ENCODE assay signal across 8 cellular contexts in the genomic region with DNA sequence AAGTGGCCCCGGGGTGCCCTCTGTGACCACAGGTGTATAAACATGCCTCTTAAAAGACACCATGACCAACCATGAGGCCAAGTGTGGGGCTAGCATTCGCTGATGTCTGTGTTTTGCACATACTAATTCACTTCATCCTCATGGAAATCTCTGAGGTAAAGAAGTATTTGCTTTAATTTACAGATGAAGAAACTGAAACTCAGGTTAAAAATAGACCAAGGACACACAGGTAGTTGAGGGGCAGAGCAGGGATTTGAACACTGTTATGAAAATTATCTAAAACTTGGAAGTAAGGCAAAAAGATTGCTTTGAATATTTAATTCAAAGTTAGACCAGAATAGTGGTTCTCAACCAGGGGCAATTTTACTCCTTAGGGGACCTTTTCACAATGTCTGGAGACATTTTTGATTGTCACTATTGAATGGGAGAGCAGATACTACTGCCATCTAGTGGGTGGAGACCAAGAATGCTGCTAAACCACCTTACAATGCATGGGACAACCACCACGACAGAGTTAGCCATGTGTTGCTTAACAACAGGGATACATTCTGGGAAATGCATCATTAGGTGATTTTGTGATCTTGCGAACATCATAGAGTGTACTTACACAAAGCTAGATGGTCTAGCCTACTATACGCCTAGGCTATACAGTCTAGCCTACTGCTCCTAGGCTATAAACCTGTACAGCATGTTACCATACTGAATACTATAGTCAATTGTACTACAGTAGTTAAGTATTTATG. TPM values are rescaled to one million over a fixed set of nuclear protein-coding genes. Genes with fewer than 3 reads are reported as not detected.
A peak's percentile ranks its signal among the peaks of the same experiment; 100 is the strongest.
DNase-seq lines count a peak whose midpoint lies in the region; ATAC-seq, FAIRE-seq and TF ChIP-seq lines count a peak whose summit lies in the region.

No MANE protein-coding gene starts in this region.

- H3K36me3 Mint-ChIP-seq in activated naive CD8-positive, alpha-beta T cell, result no peaks in the 10 kb centered on the region

- TF ChIP-seq CTCF in DND-41 (IDR thresholded peaks at IDR 0.05; ENCODE audit: borderline replicate concordance, extremely low read depth, low read length, poor library complexity, severe bottlenecking), result peak; percentile 82

- FAIRE-seq in small intestine (lab: Jason Lieb, UNC), result no peak

- DNase-seq in DND-41 (peak; percentile 29), NCI-H82 treated with DMSO at 0.1 percent for 48 hours (lab: John Stamatoyannopoulos, UW; ENCODE audit: unreplicated experiment) (peak; percentile 54), left ventricle myocardium superior (no peak), small intestine (peak; percentile 69)

- H3K4me1 ChIP-seq in DND-41 (ENCODE audit: insufficient read depth, low read length) (peaks cover 28% of the 10 kb centered on the region), small intestine (ENCODE audit: control insufficient read depth in 2 of 2, insufficient read depth in 1 of 2, low read depth in 1 of 2, low read length in 1 of 2) (peaks cover 0 to 3% of the 10 kb centered on the region in 2 donors)

- H3K27me3 ChIP-seq in DND-41 (ENCODE audit: insufficient read depth, low read length, poor library complexity) (no peaks in the 10 kb centered on the region), small intestine (ENCODE audit: control insufficient read depth in 2 of 2, insufficient read depth in 2 of 2, low read length in 2 of 2) (no peaks in the 10 kb centered on the region)

- peaks cover 58% of the 10 kb centered on the region for H3K4me1 Mint-ChIP-seq in activated naive CD8-positive, alpha-beta T cell (ENCODE audit: low read depth)

- H3K27me3 Mint-ChIP-seq in activated naive CD8-positive, alpha-beta T cell, result no peaks in the 10 kb centered on the region

- H3K36me3 ChIP-seq in DND-41 (ENCODE audit: insufficient read depth, low read length) (no peaks in the 10 kb centered on the region), small intestine (ENCODE audit: control insufficient read depth in 2 of 2, insufficient read depth in 2 of 2, low read length in 2 of 2) (no peaks in the 10 kb centered on the region)

- no peaks in the 10 kb centered on the region for H3K79me2 ChIP-seq in DND-41 (ENCODE audit: insufficient read depth, low read length)

- H3K9ac ChIP-seq in DND-41 (ENCODE audit: low read depth, low read length), result no peak overlapping the region

- H2AFZ ChIP-seq in DND-41 (ENCODE audit: low read depth, low read length), result no peak overlapping the region

- no peaks in the 10 kb centered on the region for H3K9me3 Mint-ChIP-seq in activated naive CD8-positive, alpha-beta T cell (ENCODE audit: low read depth)

- no peak overlapping the region for H3K27ac Mint-ChIP-seq in activated naive CD8-positive, alpha-beta T cell

- H3K27ac ChIP-seq in DND-41 (ENCODE audit: low read length), result no peak overlapping the region
- H3K27ac ChIP-seq in small intestine (ENCODE audit: low read depth in 1 of 2, low read length in 1 of 2), result no peak overlapping the region

- intact Hi-C loops in left ventricle myocardium superior (cut with micrococcal nuclease), result loop anchor here (10.0 kb wide), 1 partner anchor 443 kb away; no protein-coding TSS in a partner anchor

- 46 to 56% (median 49%) methylated on average over 5 of the region's 5 CpGs for WGBS in small intestine, 3 donors

- H3K9me3 ChIP-seq in DND-41 (ENCODE audit: insufficient read depth, low read length, severe bottlenecking) (peaks cover 5% of the 10 kb centered on the region), small intestine (ENCODE audit: control insufficient read depth, low read depth) (no peaks in the 10 kb centered on the region)

- no peak overlapping the region for H3K4me2 ChIP-seq in DND-41 (ENCODE audit: insufficient read depth, low read length)

- ATAC-seq in DND-41 (ENCODE audit: insufficient read depth, low read depth) (peak; percentile 34; the same call in 2 of the 3 replicates), GM19438 (IDR thresholded peaks at IDR 0.05; ENCODE audit: low read depth, unreplicated experiment) (peak; percentile 74), HG03521 (IDR thresholded peaks at IDR 0.05; ENCODE audit: unreplicated experiment) (peak; percentile 73), left ventricle myocardium superior (peak; percentile 85), HG03196 (IDR thresholded peaks at IDR 0.05; ENCODE audit: unreplicated experiment) (no peak)

- peak overlapping the region; percentile 3 for H3K4me3 Mint-ChIP-seq in activated naive CD8-positive, alpha-beta T cell

- H3K4me3 ChIP-seq in DND-41 (ENCODE audit: low read depth in 1 of 2, low read length in 2 of 2) (no peak overlapping the region), small intestine (ENCODE audit: low read depth in 1 of 2, low read length in 2 of 2) (no peak overlapping the region)

- H4K20me1 ChIP-seq in DND-41 (ENCODE audit: insufficient read depth, low read length), result no peaks in the 10 kb centered on the region

RNA-seq across cellular contexts. Expression of a gene that starts 8.0 kb away (rescaled TPM):
- total RNA-seq in left ventricle myocardium superior, result 35.8 TPM
- polyA plus RNA-seq in small intestine, result 10 to 100 TPM in 1 of 3 donors, 1 to 10 TPM in 2; 2.7 to 16.6 (median 5.4) TPM

RNA-seq across cellular contexts. Expression of a gene that starts 13.6 kb away (rescaled TPM):
- total RNA-seq in left ventricle myocardium superior, result not detected
- not detected for polyA plus RNA-seq in small intestine
